In the genomic region with DNA sequence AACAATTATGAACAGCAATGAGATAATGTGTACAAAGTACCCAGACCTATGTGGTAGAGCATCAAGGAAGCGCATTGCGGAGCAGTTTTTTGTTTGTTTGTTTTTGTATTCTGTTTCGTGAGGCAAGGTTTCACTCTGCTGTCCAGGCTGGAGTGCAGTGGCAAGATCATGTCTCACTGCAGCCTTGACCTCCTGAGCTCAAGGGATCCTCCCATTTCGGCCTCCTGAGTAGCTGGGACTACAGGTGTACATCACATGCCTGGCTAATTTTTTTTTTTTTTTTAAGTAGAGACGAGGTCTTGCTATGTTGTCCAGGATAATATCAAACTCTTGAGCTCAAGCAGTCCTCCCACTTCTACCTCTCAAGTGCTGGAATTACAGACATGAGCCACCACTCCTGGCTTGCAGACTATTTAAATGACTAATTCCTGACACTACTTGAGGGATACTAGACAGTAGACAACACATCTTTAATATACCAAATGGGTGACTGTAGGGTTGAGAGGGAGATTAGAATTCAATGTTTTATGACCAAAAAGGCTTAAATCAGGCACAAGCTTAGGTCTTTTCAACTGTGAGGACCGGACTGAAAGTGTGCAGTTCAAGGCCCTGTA, we compare ENCODE assay signal across 22 cellular contexts. TPM values are rescaled to one million over a fixed set of nuclear protein-coding genes. Genes with fewer than 3 reads are reported as not detected.
"Had no signal": no experiment of that assay in that cellular context is flagged by ENCODE, and none has a peak within 500 bp of the region (broad histone marks: within the 10 kb centered on the region; RNA-seq: fewer than 3 reads in every experiment).

No MANE protein-coding gene starts in this region.

- DNase-seq: activated CD4-positive, alpha-beta T cell treated with anti-CD3 and anti-CD28 coated beads for 4 hours; activated CD8-positive, alpha-beta memory T cell treated with anti-CD3 and anti-CD28 coated beads, Interleukin-2, amount 50 U/mL, for 48 hours; activated CD8-positive, alpha-beta T cell treated with anti-CD3 and anti-CD28 coated beads, Interleukin-2, amount 10 ng/mL, durations not matched to agents 7 days and 5 days; activated naive CD4-positive, alpha-beta T cell treated with Interleukin-2 at 50 U/mL for 16 hours; activated naive CD8-positive, alpha-beta T cell treated with anti-CD3 and anti-CD28 coated beads, Interleukin-2, amount 50 U/mL, for 24 hours; central memory CD4-positive, alpha-beta T cell; effector CD4-positive, alpha-beta T cell; hypothalamus; left cardiac atrium; mucosa of descending colon; naive thymus-derived CD8-positive, alpha-beta T cell; tibial artery; WERI-Rb-1 had no signal

- H3K9me3 ChIP-seq: ascending aorta, mucosa of descending colon, neutrophil, right atrium auricular region, tibial artery, vagina had no signal

- H3K4me1 ChIP-seq: ascending aorta, right atrium auricular region, tibial artery, vagina had no signal

- H3K27me3 ChIP-seq: ascending aorta, neutrophil, right atrium auricular region, tibial artery, vagina had no signal

- H3K27ac ChIP-seq: ascending aorta, coronary artery, neutrophil, right atrium auricular region, tibial artery, vagina, WERI-Rb-1 had no signal

- H3K4me3 ChIP-seq: ascending aorta, coronary artery, lung, mucosa of descending colon, right atrium auricular region, tibial artery, vagina had no signal

- H3K36me3 ChIP-seq: ascending aorta, neutrophil, right atrium auricular region, tibial artery, vagina, WERI-Rb-1 had no signal

- ATAC-seq: activated CD8-positive, alpha-beta T cell treated with anti-CD3 and anti-CD28 coated beads, Interleukin-2, amount 10 ng/mL, durations not matched to agents 7 days and 5 days; activated naive CD8-positive, alpha-beta T cell treated with anti-CD3 and anti-CD28 coated beads, Interleukin-2, amount 50 U/mL, for 24 hours; mucosa of descending colon; naive thymus-derived CD8-positive, alpha-beta T cell; stimulated activated effector memory CD8-positive, alpha-beta T cell treated with anti-CD3 and anti-CD28 coated beads, Interleukin-12 subunit alpha, Interleukin-12 subunit beta, amount 100 ng/mL, for 72 hours had no signal

RNA-seq across cellular contexts. Expression of gene OR51B4, which starts 12.7 kb away (rescaled TPM):
- total RNA-seq: activated CD8-positive, alpha-beta T cell treated with anti-CD3 and anti-CD28 coated beads, Interleukin-2, amount 10 ng/mL, durations not matched to agents 7 days and 5 days; activated T-helper 1 cell treated with anti-CD3 and anti-CD28 coated beads, Interleukin-12 subunit alpha, Interleukin-12 subunit beta, Interleukin-2, Interleukin-4 antibody, amounts not matched to agents 30 ng/mL and 10 ng/mL and 1 ng/mL, durations not matched to agents 14 hours and 24 hours and 36 hours; ascending aorta; left cardiac atrium; mucosa of descending colon; naive thymus-derived CD8-positive, alpha-beta T cell; right atrium auricular region; vagina had no signal
- polyA plus RNA-seq: lung; naive thymus-derived CD8-positive, alpha-beta T cell had no signal

RNA-seq across cellular contexts. Expression of gene HBE1, which starts 19.3 kb away (rescaled TPM):
- total RNA-seq: activated CD8-positive, alpha-beta T cell treated with anti-CD3 and anti-CD28 coated beads, Interleukin-2, amount 10 ng/mL, durations not matched to agents 7 days and 5 days; activated T-helper 1 cell treated with anti-CD3 and anti-CD28 coated beads, Interleukin-12 subunit alpha, Interleukin-12 subunit beta, Interleukin-2, Interleukin-4 antibody, amounts not matched to agents 30 ng/mL and 10 ng/mL and 1 ng/mL, durations not matched to agents 14 hours and 24 hours and 36 hours; ascending aorta; left cardiac atrium; mucosa of descending colon; naive thymus-derived CD8-positive, alpha-beta T cell; posterior vena cava; right atrium auricular region; vagina had no signal
- polyA plus RNA-seq: lung; naive thymus-derived CD8-positive, alpha-beta T cell had no signal

RNA-seq across cellular contexts. Expression of gene HBG2, which starts 34.4 kb away (rescaled TPM):
- total RNA-seq: activated CD8-positive, alpha-beta T cell treated with anti-CD3 and anti-CD28 coated beads, Interleukin-2, amount 10 ng/mL, durations not matched to agents 7 days and 5 days; activated T-helper 1 cell treated with anti-CD3 and anti-CD28 coated beads, Interleukin-12 subunit alpha, Interleukin-12 subunit beta, Interleukin-2, Interleukin-4 antibody, amounts not matched to agents 30 ng/mL and 10 ng/mL and 1 ng/mL, durations not matched to agents 14 hours and 24 hours and 36 hours; ascending aorta; left cardiac atrium; mucosa of descending colon; naive thymus-derived CD8-positive, alpha-beta T cell; vagina had no signal
- polyA plus RNA-seq: naive thymus-derived CD8-positive, alpha-beta T cell had no signal

RNA-seq across cellular contexts. Expression of gene OR51B2, which starts 35.1 kb away (rescaled TPM):
- total RNA-seq: activated CD8-positive, alpha-beta T cell treated with anti-CD3 and anti-CD28 coated beads, Interleukin-2, amount 10 ng/mL, durations not matched to agents 7 days and 5 days; activated T-helper 1 cell treated with anti-CD3 and anti-CD28 coated beads, Interleukin-12 subunit alpha, Interleukin-12 subunit beta, Interleukin-2, Interleukin-4 antibody, amounts not matched to agents 30 ng/mL and 10 ng/mL and 1 ng/mL, durations not matched to agents 14 hours and 24 hours and 36 hours; ascending aorta; left cardiac atrium; mucosa of descending colon; naive thymus-derived CD8-positive, alpha-beta T cell; posterior vena cava; right atrium auricular region; vagina had no signal
- polyA plus RNA-seq: lung; naive thymus-derived CD8-positive, alpha-beta T cell had no signal

RNA-seq across cellular contexts. Expression of gene HBG1, which starts 39.4 kb away (rescaled TPM):
- total RNA-seq: activated CD8-positive, alpha-beta T cell treated with anti-CD3 and anti-CD28 coated beads, Interleukin-2, amount 10 ng/mL, durations not matched to agents 7 days and 5 days; activated T-helper 1 cell treated with anti-CD3 and anti-CD28 coated beads, Interleukin-12 subunit alpha, Interleukin-12 subunit beta, Interleukin-2, Interleukin-4 antibody, amounts not matched to agents 30 ng/mL and 10 ng/mL and 1 ng/mL, durations not matched to agents 14 hours and 24 hours and 36 hours; ascending aorta; left cardiac atrium; mucosa of descending colon; naive thymus-derived CD8-positive, alpha-beta T cell; posterior vena cava; right atrium auricular region; vagina had no signal
- polyA plus RNA-seq: naive thymus-derived CD8-positive, alpha-beta T cell had no signal
